Comparison of ENCODE assay signal across 18 cellular contexts in the genomic region with DNA sequence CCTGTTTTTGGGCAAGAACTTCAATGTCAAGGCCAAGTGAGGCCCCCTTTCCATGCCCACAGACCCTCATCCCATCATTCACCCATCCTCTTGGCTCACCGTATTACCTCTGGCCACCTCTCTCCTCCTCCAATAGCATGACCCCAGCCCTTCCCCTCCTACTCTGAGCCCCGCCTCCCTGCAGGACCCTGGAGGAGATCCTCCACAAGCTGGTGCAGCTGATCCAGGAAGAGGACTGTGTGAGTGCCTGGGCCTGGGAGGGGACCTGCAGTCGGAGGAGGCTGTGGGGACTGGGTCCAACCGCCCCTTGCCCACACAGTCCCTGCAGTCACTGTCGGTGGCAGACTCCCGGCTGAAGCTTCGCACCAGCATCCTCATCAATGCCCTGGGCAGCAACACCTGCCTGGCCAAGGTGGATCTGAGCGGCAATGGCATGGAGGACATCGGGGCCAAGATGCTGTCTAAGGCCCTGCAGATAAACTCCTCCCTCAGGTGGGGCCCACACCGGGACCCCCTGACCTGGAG. TPM values are rescaled to one million over a fixed set of nuclear protein-coding genes. Genes with fewer than 3 reads are reported as not detected.
A peak's percentile ranks its signal among the peaks of the same experiment; 100 is the strongest.
DNase-seq lines count a peak whose midpoint lies in the region; ATAC-seq, FAIRE-seq and TF ChIP-seq lines count a peak whose summit lies in the region.
"Had no signal": no experiment of that assay in that cellular context is flagged by ENCODE, and none has a peak within 500 bp of the region (broad histone marks: within the 10 kb centered on the region; RNA-seq: fewer than 3 reads in every experiment).

No MANE protein-coding gene starts in this region.

- H3K27ac Mint-ChIP-seq in activated naive CD4-positive, alpha-beta T cell treated with anti-CD3 and anti-CD28 coated beads, Interleukin-2, amount 10 ng/mL, durations not matched to agents 7 days and 5 days = no peak overlapping the region
- peak overlapping the region in 1 of 2 donors; percentile 56 for H3K27ac Mint-ChIP-seq in activated naive CD4-positive, alpha-beta T cell treated with anti-CD3 and anti-CD28 coated beads, Interleukin-2, amount 50 U/mL, for 72 hours
- H3K27ac Mint-ChIP-seq in CD8-positive, alpha-beta memory T cell = peak overlapping the region in 1 of 8 donors; percentile 57
- H3K27ac Mint-ChIP-seq: activated naive CD4-positive, alpha-beta T cell treated with anti-CD3 and anti-CD28 coated beads, Interleukin-2, amount 50 U/mL, for 24 hours; activated T-cell treated with anti-CD3 and anti-CD28 coated beads, Interleukin-2, amount 50 U/mL, for 72 hours had no signal

- no peak overlapping the region for H3K9ac ChIP-seq in kidney (ENCODE audit: low read length in 2 of 2)

- H3K4me1 Mint-ChIP-seq in activated naive CD4-positive, alpha-beta T cell treated with anti-CD3 and anti-CD28 coated beads, Interleukin-2, amount 10 ng/mL, durations not matched to agents 7 days and 5 days = peaks cover 4% of the 10 kb centered on the region
- H3K4me1 Mint-ChIP-seq in CD8-positive, alpha-beta memory T cell = peaks cover 0 to 6% (median 0%) of the 10 kb centered on the region in 3 donors

- CTCF ChIA-PET in activated naive CD4-positive, alpha-beta T cell treated with anti-CD3 and anti-CD28 coated beads, Interleukin-2, amount 10 ng/mL, durations not matched to agents 7 days and 5 days (lab: Charles Lee) = interaction anchor here (0.9 to 7.8 kb wide), 20 partner anchors 12 to 249 kb away, joined by 3 to 240 read pairs (median 5); a partner anchor contains a TSS
- CTCF ChIA-PET in CD8-positive, alpha-beta memory T cell (lab: Charles Lee) = interaction anchor here (0.6 to 6.3 kb wide), 14 partner anchors 10 to 250 kb away, joined by 3 to 114 read pairs (median 4); a partner anchor contains a TSS

- ATAC-seq in activated naive CD4-positive, alpha-beta T cell treated with anti-CD3 and anti-CD28 coated beads, Interleukin-2, amount 50 U/mL, for 72 hours = no peak
- no peak for ATAC-seq in GM18873 (IDR thresholded peaks at IDR 0.05; ENCODE audit: low FRiP score, unreplicated experiment)

- no peaks in the 10 kb centered on the region for H3K27me3 ChIP-seq in CD8-positive, alpha-beta memory T cell (ENCODE audit: insufficient read depth, low read length, poor library complexity, severe bottlenecking)
- H3K27me3 ChIP-seq: BE2C, MG63, ovary had no signal

- H3K27me3 Mint-ChIP-seq in activated naive CD4-positive, alpha-beta T cell treated with anti-CD3 and anti-CD28 coated beads, Interleukin-2, amount 10 ng/mL, durations not matched to agents 7 days and 5 days = peaks cover 42% of the 10 kb centered on the region
- H3K27me3 Mint-ChIP-seq in CD8-positive, alpha-beta memory T cell = peaks cover 0 to 3% of the 10 kb centered on the region in 2 donors
- H3K27me3 Mint-ChIP-seq: activated naive CD4-positive, alpha-beta T cell treated with anti-CD3 and anti-CD28 coated beads, Interleukin-2, amount 50 U/mL, for 24 hours had no signal

- no peak overlapping the region for H3K27ac ChIP-seq in kidney (ENCODE audit: low read depth in 2 of 2, low read length in 2 of 2)
- no peak overlapping the region for H3K27ac ChIP-seq in CD8-positive, alpha-beta memory T cell (ENCODE audit: low read depth, low read length)
- H3K27ac ChIP-seq: A549, ovary had no signal

- H3K9me3 Mint-ChIP-seq in activated naive CD4-positive, alpha-beta T cell treated with anti-CD3 and anti-CD28 coated beads, Interleukin-2, amount 10 ng/mL, durations not matched to agents 7 days and 5 days = no peaks in the 10 kb centered on the region
- no peaks in the 10 kb centered on the region for H3K9me3 Mint-ChIP-seq in activated naive CD4-positive, alpha-beta T cell treated with anti-CD3 and anti-CD28 coated beads, Interleukin-2, amount 50 U/mL, for 72 hours
- H3K9me3 Mint-ChIP-seq in CD8-positive, alpha-beta memory T cell = no peaks in the 10 kb centered on the region
- H3K9me3 Mint-ChIP-seq: activated naive CD4-positive, alpha-beta T cell treated with anti-CD3 and anti-CD28 coated beads, Interleukin-2, amount 50 U/mL, for 24 hours; activated T-cell treated with anti-CD3 and anti-CD28 coated beads, Interleukin-2, amount 50 U/mL, for 72 hours; naive thymus-derived CD8-positive, alpha-beta T cell had no signal

- H3K4me3 Mint-ChIP-seq in activated naive CD4-positive, alpha-beta T cell treated with anti-CD3 and anti-CD28 coated beads, Interleukin-2, amount 10 ng/mL, durations not matched to agents 7 days and 5 days = no peak overlapping the region
- no peak overlapping the region for H3K4me3 Mint-ChIP-seq in CD8-positive, alpha-beta memory T cell
- H3K4me3 Mint-ChIP-seq: activated naive CD4-positive, alpha-beta T cell treated with anti-CD3 and anti-CD28 coated beads, Interleukin-2, amount 50 U/mL, for 24 hours; activated T-cell treated with anti-CD3 and anti-CD28 coated beads, Interleukin-2, amount 50 U/mL, for 72 hours; naive thymus-derived CD8-positive, alpha-beta T cell had no signal

- no peaks in the 10 kb centered on the region for H3K9me3 ChIP-seq in kidney (ENCODE audit: control insufficient read depth in 1 of 2, low read length in 2 of 2)
- no peaks in the 10 kb centered on the region for H3K9me3 ChIP-seq in CD8-positive, alpha-beta memory T cell (ENCODE audit: low read length)
- H3K9me3 ChIP-seq: A549, BE2C, Caco-2, MG63, ovary had no signal

- peak; percentile 16 for DNase-seq in activated naive CD4-positive, alpha-beta T cell treated with anti-CD3 and anti-CD28 coated beads, Interleukin-2, amount 10 ng/mL, durations not matched to agents 7 days and 5 days
- no peak for DNase-seq in activated naive CD4-positive, alpha-beta T cell treated with anti-CD3 and anti-CD28 coated beads, Interleukin-2, amount 50 U/mL, for 72 hours (ENCODE audit: low spot score in 2 of 2)
- DNase-seq in kidney (peak; percentile 52), NCI-H2107 treated with DMSO at 0.1 percent for 48 hours (lab: John Stamatoyannopoulos, UW; ENCODE audit: unreplicated experiment) (no peak)
- no peak for DNase-seq in CD8-positive, alpha-beta memory T cell
- DNase-seq: NCI-H1417 treated with DMSO at 0.1 percent for 48 hours had no signal

- H3K36me3 Mint-ChIP-seq in activated naive CD4-positive, alpha-beta T cell treated with anti-CD3 and anti-CD28 coated beads, Interleukin-2, amount 10 ng/mL, durations not matched to agents 7 days and 5 days = no peaks in the 10 kb centered on the region
- H3K36me3 Mint-ChIP-seq in activated naive CD4-positive, alpha-beta T cell treated with anti-CD3 and anti-CD28 coated beads, Interleukin-2, amount 50 U/mL, for 72 hours = no peaks in the 10 kb centered on the region
- no peaks in the 10 kb centered on the region for H3K36me3 Mint-ChIP-seq in CD8-positive, alpha-beta memory T cell
- H3K36me3 Mint-ChIP-seq: activated naive CD4-positive, alpha-beta T cell treated with anti-CD3 and anti-CD28 coated beads, Interleukin-2, amount 50 U/mL, for 24 hours; naive thymus-derived CD8-positive, alpha-beta T cell had no signal

- peaks cover 14 to 26% of the 10 kb centered on the region in 2 donors for H3K4me1 ChIP-seq in kidney (ENCODE audit: control insufficient read depth in 1 of 2, insufficient read depth in 1 of 2, low read depth in 1 of 2, low read length in 2 of 2)
- no peaks in the 10 kb centered on the region for H3K4me1 ChIP-seq in CD8-positive, alpha-beta memory T cell (ENCODE audit: insufficient read depth, low read length)
- H3K4me1 ChIP-seq: A549, BE2C, Caco-2 had no signal

- FAIRE-seq in kidney (lab: Jason Lieb, UNC) = no peak
- FAIRE-seq: A549, frontal cortex, urothelium cell line had no signal

- intact Hi-C loops in kidney (cut with DNase I) = no loop called here

- POLR2A ChIA-PET in CD8-positive, alpha-beta memory T cell (lab: Charles Lee) = interaction anchor here (1.1 kb wide), 1 partner anchor 22 kb away, joined by 4 read pairs; no protein-coding TSS in a partner anchor

- H3K36me3 ChIP-seq in kidney (ENCODE audit: control insufficient read depth in 1 of 2, insufficient read depth in 2 of 2, low read length in 2 of 2) = no peaks in the 10 kb centered on the region
- H3K36me3 ChIP-seq in CD8-positive, alpha-beta memory T cell (ENCODE audit: insufficient read depth, low read length) = no peaks in the 10 kb centered on the region
- H3K36me3 ChIP-seq: BE2C, MG63, ovary had no signal

- no peak overlapping the region for H3K4me3 ChIP-seq in kidney (ENCODE audit: low read length in 2 of 2)
- H3K4me3 ChIP-seq in CD8-positive, alpha-beta memory T cell (ENCODE audit: low read length) = no peak overlapping the region
- H3K4me3 ChIP-seq: A549, MG63, ovary had no signal

- no peak for TF ChIP-seq CTCF in kidney (IDR thresholded peaks at IDR 0.05; ENCODE audit: borderline replicate concordance, extremely low read depth, insufficient read depth)

RNA-seq across cellular contexts. Expression of a gene that starts 7.2 kb away (rescaled TPM):
- 1 to 10 TPM; 2.1 to 6.7 TPM for total RNA-seq in activated naive CD4-positive, alpha-beta T cell treated with anti-CD3 and anti-CD28 coated beads, Interleukin-2, amount 50 U/mL, for 72 hours
- 1.4 TPM for total RNA-seq in kidney
- polyA plus RNA-seq in kidney (ENCODE audit: insufficient read depth, low read depth, low replicate concordance) = 1.5 TPM
- total RNA-seq in CD8-positive, alpha-beta memory T cell = 1 to 10 TPM; 1.2 to 1.5 TPM
- polyA plus RNA-seq in CD8-positive, alpha-beta memory T cell = 0.14 TPM

RNA-seq across cellular contexts. Expression of a gene that starts 12.3 kb away (rescaled TPM):
- total RNA-seq in activated naive CD4-positive, alpha-beta T cell treated with anti-CD3 and anti-CD28 coated beads, Interleukin-2, amount 50 U/mL, for 72 hours = under 1 TPM in 1 of 2 donors, not detected in 1; 0.14 TPM
- 0.19 TPM for total RNA-seq in kidney
- 3.4 TPM for polyA plus RNA-seq in kidney (ENCODE audit: insufficient read depth, low read depth, low replicate concordance)
- not detected for total RNA-seq in CD8-positive, alpha-beta memory T cell
- not detected for polyA plus RNA-seq in CD8-positive, alpha-beta memory T cell
- total RNA-seq: Caco-2; naive thymus-derived CD8-positive, alpha-beta T cell had no signal
- polyA plus RNA-seq: A549; keratinocyte; naive thymus-derived CD8-positive, alpha-beta T cell had no signal

RNA-seq across cellular contexts. Expression of a gene that starts 35.1 kb away (rescaled TPM):
- 10 to 100 TPM; 40.9 to 89.2 TPM for total RNA-seq in activated naive CD4-positive, alpha-beta T cell treated with anti-CD3 and anti-CD28 coated beads, Interleukin-2, amount 50 U/mL, for 72 hours
- 36.1 TPM for total RNA-seq in kidney
- polyA plus RNA-seq in kidney (ENCODE audit: insufficient read depth, low read depth, low replicate concordance) = 140 TPM
- 10 to 100 TPM; 79.6 to 88.3 TPM for total RNA-seq in CD8-positive, alpha-beta memory T cell
- polyA plus RNA-seq in CD8-positive, alpha-beta memory T cell = 16.9 TPM

RNA-seq across cellular contexts. Expression of a gene that starts 55.6 kb away (rescaled TPM):
- total RNA-seq in activated naive CD4-positive, alpha-beta T cell treated with anti-CD3 and anti-CD28 coated beads, Interleukin-2, amount 50 U/mL, for 72 hours = 100 to 1,000 TPM in 1 of 2 donors, 10 to 100 TPM in 1; 66.7 to 146 TPM
- 81.1 TPM for total RNA-seq in kidney
- polyA plus RNA-seq in kidney (ENCODE audit: insufficient read depth, low read depth, low replicate concordance) = 69.4 TPM
- total RNA-seq in CD8-positive, alpha-beta memory T cell = 10 to 100 TPM; 69.0 to 72.4 TPM
- polyA plus RNA-seq in CD8-positive, alpha-beta memory T cell = 83.9 TPM

RNA-seq across cellular contexts. Expression of a gene that starts 55.7 kb away (rescaled TPM):
- total RNA-seq in activated naive CD4-positive, alpha-beta T cell treated with anti-CD3 and anti-CD28 coated beads, Interleukin-2, amount 50 U/mL, for 72 hours = 1 to 10 TPM; 2.9 to 4.8 TPM
- 4.9 TPM for total RNA-seq in kidney
- polyA plus RNA-seq in kidney (ENCODE audit: insufficient read depth, low read depth, low replicate concordance) = 5.5 TPM
- total RNA-seq in CD8-positive, alpha-beta memory T cell = 1 to 10 TPM; 1.5 to 1.6 TPM
- polyA plus RNA-seq in CD8-positive, alpha-beta memory T cell = 1.5 TPM

Comparison
In these comparisons a context has a peak if more than half of its experiments do, and no peak if none do; other contexts are left out.
1. DNase-seq: peak in activated naive CD4-positive, alpha-beta T cell treated with anti-CD3 and anti-CD28 coated beads, Interleukin-2, amount 10 ng/mL, durations not matched to agents 7 days and 5 days (single experiment) and kidney (single experiment); none in activated naive CD4-positive, alpha-beta T cell treated with anti-CD3 and anti-CD28 coated beads, Interleukin-2, amount 50 U/mL, for 72 hours (0 of 2), NCI-H2107 treated with DMSO at 0.1 percent for 48 hours (single experiment) and CD8-positive, alpha-beta memory T cell (0 of 5).